In genomic region chr3:113946831-113947230, GRCh38 we compare ENCODE assay signal across 8 cellular contexts. TPM values are rescaled to one million over a fixed set of nuclear protein-coding genes. Genes with fewer than 3 reads are reported as not detected.
DNase-seq lines count a peak whose midpoint lies in the region; ATAC-seq and TF ChIP-seq lines count a peak whose summit lies in the region.

No MANE protein-coding gene starts in this region.

- DNase-seq in MG63: no peak
- DNase-seq in dorsolateral prefrontal cortex: no peak
- DNase-seq in epidermal melanocyte (ENCODE audit: insufficient read length, low spot score): no peak
- DNase-seq in NCI-H1694 treated with DMSO at 0.1 percent for 48 hours (lab: John Stamatoyannopoulos, UW): no peak
- DNase-seq in GM03348 (ENCODE audit: low spot score): no peak

- no peaks in the 10 kb centered on the region for H3K9me3 Mint-ChIP-seq in nephron

- H3K27me3 Mint-ChIP-seq in nephron (ENCODE audit: low read depth): peaks cover 66% of the 10 kb centered on the region

- no peak overlapping the region for H3K9ac ChIP-seq in BLaER1

- H3K36me3 ChIP-seq in BLaER1: no peaks in the 10 kb centered on the region; the same call in 1 of the 2 replicates
- H3K36me3 ChIP-seq in MG63: no peaks in the 10 kb centered on the region

- 0 out of 2 replicates have a peak, but pooled peaks cover 7% of the 10 kb centered on the region for H4K20me1 ChIP-seq in BLaER1

- no peaks in the 10 kb centered on the region for H3K4me1 Mint-ChIP-seq in nephron

- H3K27ac ChIP-seq in BLaER1 (no peak overlapping the region), dorsolateral prefrontal cortex (peak overlapping the region in 4 of 59 donors; percentile 15 to 67 (median 35))

- no peak for TF ChIP-seq CTCF in dorsolateral prefrontal cortex (IDR thresholded peaks at IDR 0.05 in 54 of 56, conservative IDR thresholded peaks at IDR 0.05 in 2 of 56; ENCODE audit: low read depth in 1 of 56, partially characterized antibody in 56 of 56)
- TF ChIP-seq CTCF in nephron (IDR thresholded peaks at IDR 0.05; ENCODE audit: unreplicated experiment in 3 of 3): no peak

- no peak for ATAC-seq in GM19395 (IDR thresholded peaks at IDR 0.05; ENCODE audit: unreplicated experiment)

- peak overlapping the region; percentile 83 for H3K4me3 ChIP-seq in BLaER1
- H3K4me3 ChIP-seq in MG63: peak overlapping the region; percentile 54
- peak overlapping the region in 56 of 59 donors; percentile 45 to 90 (median 73) for H3K4me3 ChIP-seq in dorsolateral prefrontal cortex

- peak overlapping the region; percentile 84 to 93 (median 93) for H3K4me3 Mint-ChIP-seq in nephron

- H3K27me3 ChIP-seq in BLaER1 (peaks cover 17% of the 10 kb centered on the region), MG63 (0 out of 2 replicates have a peak, but pooled peaks cover 2% of the 10 kb centered on the region), dorsolateral prefrontal cortex (no peaks in the 10 kb centered on the region)

- peak overlapping the region; percentile 99 for H3K4me2 ChIP-seq in BLaER1

- H3K4me1 ChIP-seq in BLaER1: peaks cover 13% of the 10 kb centered on the region

- H3K27ac Mint-ChIP-seq in nephron: no peak overlapping the region

- H3K9me3 ChIP-seq in BLaER1 (no peaks in the 10 kb centered on the region), MG63 (no peaks in the 10 kb centered on the region)

- H3K36me3 Mint-ChIP-seq in nephron (ENCODE audit: low read depth): no peaks in the 10 kb centered on the region

- intact Hi-C loops in dorsolateral prefrontal cortex (cut with DNase I): no loop called here

RNA-seq across cellular contexts. Expression of gene ZDHHC23, which starts 1.0 kb away (rescaled TPM):
- total RNA-seq in MG63 (2014; rRNA removed; shearing (Covaris generic); ENCODE audit: low replicate concordance): 5.8 and 8.5 TPM in 2 replicates
- total RNA-seq in dorsolateral prefrontal cortex: 10 to 100 TPM in 119 of 120 experiments, 1 to 10 TPM in 1; 9.5 to 55.8 (median 28.5) TPM
